In the genomic region with DNA sequence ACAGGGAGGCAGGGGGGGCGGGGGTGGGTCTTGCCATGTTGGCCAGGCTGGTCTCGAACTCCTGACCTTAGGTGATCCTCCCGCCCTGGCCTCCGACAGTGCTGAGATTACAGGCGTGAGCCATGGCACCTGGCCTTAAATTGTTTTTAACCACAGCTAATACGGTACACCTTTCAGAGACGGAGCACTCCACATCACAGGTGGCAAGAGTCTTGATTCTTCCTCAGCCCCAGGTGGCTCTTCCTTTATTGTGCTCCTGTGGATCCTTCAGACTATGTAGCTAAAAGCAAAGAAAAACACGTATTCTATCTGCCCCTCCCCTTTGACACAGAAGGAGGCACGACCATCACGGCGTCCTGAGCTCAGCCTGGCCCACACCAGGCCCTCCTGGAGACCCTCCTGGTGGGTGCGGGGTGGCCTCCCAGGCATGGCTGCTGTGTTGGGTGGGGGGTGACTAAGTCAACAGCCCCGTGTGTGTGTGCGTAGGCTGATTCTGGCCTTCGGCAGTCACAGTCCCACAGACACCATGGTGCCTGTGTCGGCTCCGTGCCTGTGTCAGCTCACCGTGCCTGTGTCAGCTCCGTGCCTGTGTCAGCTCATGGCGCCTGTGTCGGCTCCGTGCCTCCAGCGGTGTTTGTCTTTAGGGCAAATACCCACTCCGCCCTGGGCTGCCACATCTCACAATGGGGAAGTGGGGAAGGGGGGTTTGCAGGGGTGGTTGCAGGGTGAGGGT, we compare ENCODE assay signal across 1 cellular context.
TF ChIP-seq lines count a peak whose summit lies in the region.

No MANE protein-coding gene starts in this region.

TF ChIP-seq in K562, 482 proteins besides CTCF, POLR2A, EP300 and RAD21 (continued from another document and continues in another):
- TF ChIP-seq ZNF57 (CRISPR knock-in tag; IDR thresholded peaks at IDR 0.05) (no peak), PCBP1 (IDR thresholded peaks at IDR 0.05; ENCODE audit: low read depth, low read length, poor library complexity, severe bottlenecking) (peak; percentile 41), ZNF707 (CRISPR knock-in tag; conservative IDR thresholded peaks at IDR 0.05) (no peak), PTBP1 (IDR thresholded peaks at IDR 0.05; ENCODE audit: low read depth, low read length) (no peak), ZNF24 (IDR thresholded peaks at IDR 0.05) (no peak), CREB1 (IDR thresholded peaks at IDR 0.05) (no peak), CREB1 (CRISPR knock-in tag; IDR thresholded peaks at IDR 0.05) (no peak), MAFK (IDR thresholded peaks at IDR 0.05; ENCODE audit: low read length) (no peak), TBL1XR1 (IDR thresholded peaks at IDR 0.05; ENCODE audit: low read length in 2 of 2) (no peak), FOXM1 (IDR thresholded peaks at IDR 0.05; ENCODE audit: low read depth) (no peak), FOXM1 (CRISPR knock-in tag; IDR thresholded peaks at IDR 0.05; ENCODE audit: low read depth) (no peak), SRF (CRISPR knock-in tag; IDR thresholded peaks at IDR 0.05) (no peak; a peak in 1 of 4 replicates), HDAC2 (IDR thresholded peaks at IDR 0.05) (no peak), NFIX (CRISPR knock-in tag; IDR thresholded peaks at IDR 0.05; ENCODE audit: low read depth) (no peak), ZNF76 (CRISPR knock-in tag; IDR thresholded peaks at IDR 0.05; ENCODE audit: borderline replicate concordance) (no peak), ZSCAN29 (IDR thresholded peaks at IDR 0.05) (no peak), ERF (CRISPR knock-in tag; IDR thresholded peaks at IDR 0.05) (no peak), NFRKB (IDR thresholded peaks at IDR 0.05; ENCODE audit: low read depth) (peak; percentile 32), BRCA1 (IDR thresholded peaks at IDR 0.05) (no peak), BRCA1 (CRISPR knock-in tag; IDR thresholded peaks at IDR 0.05) (0 out of 2 replicates have a peak, but pooled peaks have one; percentile 50), CBFA2T3 (IDR thresholded peaks at IDR 0.05) (no peak), ILK (tag; IDR thresholded peaks at IDR 0.05; ENCODE audit: borderline replicate concordance, low read depth) (no peak), GATAD2A (IDR thresholded peaks at IDR 0.05) (no peak), MEIS2 (IDR thresholded peaks at IDR 0.05; ENCODE audit: partially characterized antibody) (no peak), PHB (CRISPR knock-in tag; IDR thresholded peaks at IDR 0.05) (no peak), TAF9B (IDR thresholded peaks at IDR 0.05; ENCODE audit: partially characterized antibody) (no peak), ZNF212 (CRISPR knock-in tag; IDR thresholded peaks at IDR 0.05) (no peak), MEF2D (tag; conservative IDR thresholded peaks at IDR 0.05; ENCODE audit: low read depth) (no peak), ARHGAP35 (IDR thresholded peaks at IDR 0.05; ENCODE audit: partially characterized antibody) (no peak), ZNF668 (CRISPR knock-in tag; IDR thresholded peaks at IDR 0.05) (no peak), STAG1 (CRISPR knock-in tag; IDR thresholded peaks at IDR 0.05; ENCODE audit: borderline replicate concordance) (peak; percentile 24; the same call in 1 of the 2 replicates), RHOXF2B (CRISPR knock-in tag; conservative IDR thresholded peaks at IDR 0.05) (no peak), TBP (optimal IDR thresholded peaks at IDR 0.05; ENCODE audit: low read depth, low read length) (no peak), ZNF41 (CRISPR knock-in tag; conservative IDR thresholded peaks at IDR 0.05) (no peak), EWSR1 (IDR thresholded peaks at IDR 0.05; ENCODE audit: borderline replicate concordance, low read depth, partially characterized antibody) (no peak), PHB2 (IDR thresholded peaks at IDR 0.05; ENCODE audit: low read depth) (no peak), KHSRP (IDR thresholded peaks at IDR 0.05) (no peak), YBX1 (IDR thresholded peaks at IDR 0.05) (no peak), CREBBP (IDR thresholded peaks at IDR 0.05; ENCODE audit: low read depth, low read length) (no peak), U2AF2 (optimal IDR thresholded peaks at IDR 0.05; ENCODE audit: low read depth, low read length) (no peak)
- TF ChIP-seq, protein P1, sequence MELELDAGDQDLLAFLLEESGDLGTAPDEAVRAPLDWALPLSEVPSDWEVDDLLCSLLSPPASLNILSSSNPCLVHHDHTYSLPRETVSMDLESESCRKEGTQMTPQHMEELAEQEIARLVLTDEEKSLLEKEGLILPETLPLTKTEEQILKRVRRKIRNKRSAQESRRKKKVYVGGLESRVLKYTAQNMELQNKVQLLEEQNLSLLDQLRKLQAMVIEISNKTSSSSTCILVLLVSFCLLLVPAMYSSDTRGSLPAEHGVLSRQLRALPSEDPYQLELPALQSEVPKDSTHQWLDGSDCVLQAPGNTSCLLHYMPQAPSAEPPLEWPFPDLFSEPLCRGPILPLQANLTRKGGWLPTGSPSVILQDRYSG (tag; conservative IDR thresholded peaks at IDR 0.05; ENCODE audit: low read depth): peak; percentile 51; the same call in 1 of the 2 replicates
- TF ChIP-seq, protein P2, sequence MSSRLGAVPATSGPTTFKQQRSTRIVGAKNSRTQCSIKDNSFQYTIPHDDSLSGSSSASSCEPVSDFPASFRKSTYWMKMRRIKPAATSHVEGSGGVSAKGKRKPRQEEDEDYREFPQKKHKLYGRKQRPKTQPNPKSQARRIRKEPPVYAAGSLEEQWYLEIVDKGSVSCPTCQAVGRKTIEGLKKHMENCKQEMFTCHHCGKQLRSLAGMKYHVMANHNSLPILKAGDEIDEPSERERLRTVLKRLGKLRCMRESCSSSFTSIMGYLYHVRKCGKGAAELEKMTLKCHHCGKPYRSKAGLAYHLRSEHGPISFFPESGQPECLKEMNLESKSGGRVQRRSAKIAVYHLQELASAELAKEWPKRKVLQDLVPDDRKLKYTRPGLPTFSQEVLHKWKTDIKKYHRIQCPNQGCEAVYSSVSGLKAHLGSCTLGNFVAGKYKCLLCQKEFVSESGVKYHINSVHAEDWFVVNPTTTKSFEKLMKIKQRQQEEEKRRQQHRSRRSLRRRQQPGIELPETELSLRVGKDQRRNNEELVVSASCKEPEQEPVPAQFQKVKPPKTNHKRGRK (tag; IDR thresholded peaks at IDR 0.05): no peak
- TF ChIP-seq, protein P3, sequence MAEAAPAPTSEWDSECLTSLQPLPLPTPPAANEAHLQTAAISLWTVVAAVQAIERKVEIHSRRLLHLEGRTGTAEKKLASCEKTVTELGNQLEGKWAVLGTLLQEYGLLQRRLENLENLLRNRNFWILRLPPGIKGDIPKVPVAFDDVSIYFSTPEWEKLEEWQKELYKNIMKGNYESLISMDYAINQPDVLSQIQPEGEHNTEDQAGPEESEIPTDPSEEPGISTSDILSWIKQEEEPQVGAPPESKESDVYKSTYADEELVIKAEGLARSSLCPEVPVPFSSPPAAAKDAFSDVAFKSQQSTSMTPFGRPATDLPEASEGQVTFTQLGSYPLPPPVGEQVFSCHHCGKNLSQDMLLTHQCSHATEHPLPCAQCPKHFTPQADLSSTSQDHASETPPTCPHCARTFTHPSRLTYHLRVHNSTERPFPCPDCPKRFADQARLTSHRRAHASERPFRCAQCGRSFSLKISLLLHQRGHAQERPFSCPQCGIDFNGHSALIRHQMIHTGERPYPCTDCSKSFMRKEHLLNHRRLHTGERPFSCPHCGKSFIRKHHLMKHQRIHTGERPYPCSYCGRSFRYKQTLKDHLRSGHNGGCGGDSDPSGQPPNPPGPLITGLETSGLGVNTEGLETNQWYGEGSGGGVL (CRISPR knock-in tag; IDR thresholded peaks at IDR 0.05): no peak
- TF ChIP-seq, protein P4, sequence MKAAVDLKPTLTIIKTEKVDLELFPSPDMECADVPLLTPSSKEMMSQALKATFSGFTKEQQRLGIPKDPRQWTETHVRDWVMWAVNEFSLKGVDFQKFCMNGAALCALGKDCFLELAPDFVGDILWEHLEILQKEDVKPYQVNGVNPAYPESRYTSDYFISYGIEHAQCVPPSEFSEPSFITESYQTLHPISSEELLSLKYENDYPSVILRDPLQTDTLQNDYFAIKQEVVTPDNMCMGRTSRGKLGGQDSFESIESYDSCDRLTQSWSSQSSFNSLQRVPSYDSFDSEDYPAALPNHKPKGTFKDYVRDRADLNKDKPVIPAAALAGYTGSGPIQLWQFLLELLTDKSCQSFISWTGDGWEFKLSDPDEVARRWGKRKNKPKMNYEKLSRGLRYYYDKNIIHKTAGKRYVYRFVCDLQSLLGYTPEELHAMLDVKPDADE (conservative IDR thresholded peaks at IDR 0.05; ENCODE audit: control insufficient read depth, low read depth, low read length): no peak
- TF ChIP-seq, protein P5, sequence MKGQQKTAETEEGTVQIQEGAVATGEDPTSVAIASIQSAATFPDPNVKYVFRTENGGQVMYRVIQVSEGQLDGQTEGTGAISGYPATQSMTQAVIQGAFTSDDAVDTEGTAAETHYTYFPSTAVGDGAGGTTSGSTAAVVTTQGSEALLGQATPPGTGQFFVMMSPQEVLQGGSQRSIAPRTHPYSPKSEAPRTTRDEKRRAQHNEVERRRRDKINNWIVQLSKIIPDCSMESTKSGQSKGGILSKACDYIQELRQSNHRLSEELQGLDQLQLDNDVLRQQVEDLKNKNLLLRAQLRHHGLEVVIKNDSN (CRISPR knock-in tag; IDR thresholded peaks at IDR 0.05): peak; percentile 37; the same call in 1 of the 2 replicates
- TF ChIP-seq, protein P6, sequence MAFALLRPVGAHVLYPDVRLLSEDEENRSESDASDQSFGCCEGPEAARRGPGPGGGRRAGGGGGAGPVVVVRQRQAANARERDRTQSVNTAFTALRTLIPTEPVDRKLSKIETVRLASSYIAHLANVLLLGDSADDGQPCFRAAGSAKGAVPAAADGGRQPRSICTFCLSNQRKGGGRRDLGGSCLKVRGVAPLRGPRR (CRISPR knock-in tag; IDR thresholded peaks at IDR 0.05): no peak
- TF ChIP-seq, protein P7, sequence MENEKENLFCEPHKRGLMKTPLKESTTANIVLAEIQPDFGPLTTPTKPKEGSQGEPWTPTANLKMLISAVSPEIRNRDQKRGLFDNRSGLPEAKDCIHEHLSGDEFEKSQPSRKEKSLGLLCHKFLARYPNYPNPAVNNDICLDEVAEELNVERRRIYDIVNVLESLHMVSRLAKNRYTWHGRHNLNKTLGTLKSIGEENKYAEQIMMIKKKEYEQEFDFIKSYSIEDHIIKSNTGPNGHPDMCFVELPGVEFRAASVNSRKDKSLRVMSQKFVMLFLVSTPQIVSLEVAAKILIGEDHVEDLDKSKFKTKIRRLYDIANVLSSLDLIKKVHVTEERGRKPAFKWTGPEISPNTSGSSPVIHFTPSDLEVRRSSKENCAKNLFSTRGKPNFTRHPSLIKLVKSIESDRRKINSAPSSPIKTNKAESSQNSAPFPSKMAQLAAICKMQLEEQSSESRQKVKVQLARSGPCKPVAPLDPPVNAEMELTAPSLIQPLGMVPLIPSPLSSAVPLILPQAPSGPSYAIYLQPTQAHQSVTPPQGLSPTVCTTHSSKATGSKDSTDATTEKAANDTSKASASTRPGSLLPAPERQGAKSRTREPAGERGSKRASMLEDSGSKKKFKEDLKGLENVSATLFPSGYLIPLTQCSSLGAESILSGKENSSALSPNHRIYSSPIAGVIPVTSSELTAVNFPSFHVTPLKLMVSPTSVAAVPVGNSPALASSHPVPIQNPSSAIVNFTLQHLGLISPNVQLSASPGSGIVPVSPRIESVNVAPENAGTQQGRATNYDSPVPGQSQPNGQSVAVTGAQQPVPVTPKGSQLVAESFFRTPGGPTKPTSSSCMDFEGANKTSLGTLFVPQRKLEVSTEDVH (IDR thresholded peaks at IDR 0.05; ENCODE audit: low read depth, partially characterized antibody): no peak
- TF ChIP-seq, protein P8, sequence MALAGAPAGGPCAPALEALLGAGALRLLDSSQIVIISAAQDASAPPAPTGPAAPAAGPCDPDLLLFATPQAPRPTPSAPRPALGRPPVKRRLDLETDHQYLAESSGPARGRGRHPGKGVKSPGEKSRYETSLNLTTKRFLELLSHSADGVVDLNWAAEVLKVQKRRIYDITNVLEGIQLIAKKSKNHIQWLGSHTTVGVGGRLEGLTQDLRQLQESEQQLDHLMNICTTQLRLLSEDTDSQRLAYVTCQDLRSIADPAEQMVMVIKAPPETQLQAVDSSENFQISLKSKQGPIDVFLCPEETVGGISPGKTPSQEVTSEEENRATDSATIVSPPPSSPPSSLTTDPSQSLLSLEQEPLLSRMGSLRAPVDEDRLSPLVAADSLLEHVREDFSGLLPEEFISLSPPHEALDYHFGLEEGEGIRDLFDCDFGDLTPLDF (CRISPR knock-in tag; IDR thresholded peaks at IDR 0.05): no peak
- TF ChIP-seq, protein P9, sequence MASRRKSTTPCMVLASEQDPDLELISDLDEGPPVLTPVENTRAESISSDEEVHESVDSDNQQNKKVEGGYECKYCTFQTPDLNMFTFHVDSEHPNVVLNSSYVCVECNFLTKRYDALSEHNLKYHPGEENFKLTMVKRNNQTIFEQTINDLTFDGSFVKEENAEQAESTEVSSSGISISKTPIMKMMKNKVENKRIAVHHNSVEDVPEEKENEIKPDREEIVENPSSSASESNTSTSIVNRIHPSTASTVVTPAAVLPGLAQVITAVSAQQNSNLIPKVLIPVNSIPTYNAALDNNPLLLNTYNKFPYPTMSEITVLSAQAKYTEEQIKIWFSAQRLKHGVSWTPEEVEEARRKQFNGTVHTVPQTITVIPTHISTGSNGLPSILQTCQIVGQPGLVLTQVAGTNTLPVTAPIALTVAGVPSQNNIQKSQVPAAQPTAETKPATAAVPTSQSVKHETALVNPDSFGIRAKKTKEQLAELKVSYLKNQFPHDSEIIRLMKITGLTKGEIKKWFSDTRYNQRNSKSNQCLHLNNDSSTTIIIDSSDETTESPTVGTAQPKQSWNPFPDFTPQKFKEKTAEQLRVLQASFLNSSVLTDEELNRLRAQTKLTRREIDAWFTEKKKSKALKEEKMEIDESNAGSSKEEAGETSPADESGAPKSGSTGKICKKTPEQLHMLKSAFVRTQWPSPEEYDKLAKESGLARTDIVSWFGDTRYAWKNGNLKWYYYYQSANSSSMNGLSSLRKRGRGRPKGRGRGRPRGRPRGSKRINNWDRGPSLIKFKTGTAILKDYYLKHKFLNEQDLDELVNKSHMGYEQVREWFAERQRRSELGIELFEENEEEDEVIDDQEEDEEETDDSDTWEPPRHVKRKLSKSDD (conservative IDR thresholded peaks at IDR 0.05; ENCODE audit: low read length): no peak
- TF ChIP-seq, protein P10, sequence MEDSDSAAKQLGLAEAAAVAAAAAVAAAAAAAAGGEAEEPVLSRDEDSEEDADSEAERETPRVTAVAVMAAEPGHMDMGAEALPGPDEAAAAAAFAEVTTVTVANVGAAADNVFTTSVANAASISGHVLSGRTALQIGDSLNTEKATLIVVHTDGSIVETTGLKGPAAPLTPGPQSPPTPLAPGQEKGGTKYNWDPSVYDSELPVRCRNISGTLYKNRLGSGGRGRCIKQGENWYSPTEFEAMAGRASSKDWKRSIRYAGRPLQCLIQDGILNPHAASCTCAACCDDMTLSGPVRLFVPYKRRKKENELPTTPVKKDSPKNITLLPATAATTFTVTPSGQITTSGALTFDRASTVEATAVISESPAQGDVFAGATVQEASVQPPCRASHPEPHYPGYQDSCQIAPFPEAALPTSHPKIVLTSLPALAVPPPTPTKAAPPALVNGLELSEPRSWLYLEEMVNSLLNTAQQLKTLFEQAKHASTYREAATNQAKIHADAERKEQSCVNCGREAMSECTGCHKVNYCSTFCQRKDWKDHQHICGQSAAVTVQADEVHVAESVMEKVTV (CRISPR knock-in tag; IDR thresholded peaks at IDR 0.05): no peak
- TF ChIP-seq, protein P11, sequence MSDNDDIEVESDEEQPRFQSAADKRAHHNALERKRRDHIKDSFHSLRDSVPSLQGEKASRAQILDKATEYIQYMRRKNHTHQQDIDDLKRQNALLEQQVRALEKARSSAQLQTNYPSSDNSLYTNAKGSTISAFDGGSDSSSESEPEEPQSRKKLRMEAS (CRISPR knock-in tag; IDR thresholded peaks at IDR 0.05): no peak
